8 cellular contexts compared by ENCODE assay signal in the genomic region with DNA sequence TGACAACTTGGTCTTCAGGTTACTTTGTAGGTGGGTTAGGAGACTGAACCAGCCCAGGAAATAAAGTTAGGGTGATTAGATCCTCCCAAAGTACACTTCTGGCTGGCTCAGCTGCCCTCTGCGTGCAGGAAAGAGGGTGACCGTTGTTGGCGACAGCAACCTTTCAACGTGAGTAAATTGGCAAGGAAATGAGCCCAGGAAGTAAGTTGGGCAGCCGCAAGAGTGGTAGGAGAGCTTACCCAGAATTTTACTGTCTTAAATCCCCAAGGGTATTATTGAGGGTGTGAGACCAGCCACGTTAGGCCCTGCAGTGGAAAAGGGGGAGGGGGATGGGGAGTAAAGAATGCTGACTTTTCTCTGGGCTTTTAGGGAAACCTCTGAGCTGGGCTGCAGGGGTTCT. TPM values are rescaled to one million over a fixed set of nuclear protein-coding genes. Genes with fewer than 3 reads are reported as not detected.
DNase-seq lines count a peak whose midpoint lies in the region; ATAC-seq and TF ChIP-seq lines count a peak whose summit lies in the region.

No MANE protein-coding gene starts in this region.

- no peak overlapping the region for H3K9ac ChIP-seq in iPS-20b (ENCODE audit: low read depth, low read length)

- H3K4me1 ChIP-seq in iPS-20b (ENCODE audit: insufficient read depth, low read length) = peaks cover 12% of the 10 kb centered on the region

- peak overlapping the region; percentile 97 for H3K4me3 Mint-ChIP-seq in activated CD8-positive, alpha-beta T cell treated with anti-CD3 and anti-CD28 coated beads, Interleukin-2, amount 10 ng/mL, durations not matched to agents 7 days and 5 days

- POLR2A ChIA-PET in activated CD8-positive, alpha-beta T cell treated with anti-CD3 and anti-CD28 coated beads, Interleukin-2, amount 10 ng/mL, durations not matched to agents 7 days and 5 days (lab: Charles Lee) = interaction anchor here (0.6 to 3.2 kb wide), 8 partner anchors 22 to 95 kb away, joined by 3 to 37 read pairs (median 3); no protein-coding TSS in a partner anchor
- POLR2A ChIA-PET in RWPE1 (lab: Yijun Ruan, JAX; ENCODE audit: low non-redundant PET) = no interaction called here

- H3K27me3 Mint-ChIP-seq in activated CD8-positive, alpha-beta T cell treated with anti-CD3 and anti-CD28 coated beads, Interleukin-2, amount 10 ng/mL, durations not matched to agents 7 days and 5 days (ENCODE audit: low read depth) = peaks cover 8% of the 10 kb centered on the region

- H3K36me3 Mint-ChIP-seq in activated CD8-positive, alpha-beta T cell treated with anti-CD3 and anti-CD28 coated beads, Interleukin-2, amount 10 ng/mL, durations not matched to agents 7 days and 5 days (ENCODE audit: low read depth) = peaks cover 43% of the 10 kb centered on the region

- no peak overlapping the region for H3K27ac ChIP-seq in iPS-20b (ENCODE audit: low read length)
- no peak overlapping the region for H3K27ac ChIP-seq in RWPE1
- no peak overlapping the region for H3K27ac ChIP-seq in caudate nucleus (ENCODE audit: low read depth, low read length)

- no peaks in the 10 kb centered on the region for H3K36me3 ChIP-seq in iPS-20b (ENCODE audit: insufficient read depth, low read depth, low read length)

- peak overlapping the region; percentile 73 for H3K4me3 ChIP-seq in iPS-20b (ENCODE audit: low read length)

- DNase-seq in DMS53 (lab: John Stamatoyannopoulos, UW) (peak; percentile 4), DMS53 treated with DMSO at 0.1 percent for 48 hours (lab: John Stamatoyannopoulos, UW; ENCODE audit: unreplicated experiment) (no peak), RWPE1 (ENCODE audit: low spot score) (no peak), caudate nucleus (lab: John Stamatoyannopoulos, UW) (no peak), Ammon's horn (ENCODE audit: low spot score) (no peak)
- peak; percentile 70 for DNase-seq in activated CD8-positive, alpha-beta T cell treated with anti-CD3 and anti-CD28 coated beads, Interleukin-2, amount 10 ng/mL, durations not matched to agents 7 days and 5 days
- DNase-seq in stimulated activated CD8-positive, alpha-beta memory T cell treated with anti-CD3 and anti-CD28 coated beads, Interleukin-2, amount 100 ng/mL, for 1 hour (ENCODE audit: low read depth in 2 of 2) = peak; percentile 20 to 26

- CTCF ChIA-PET in activated CD8-positive, alpha-beta T cell treated with anti-CD3 and anti-CD28 coated beads, Interleukin-2, amount 10 ng/mL, durations not matched to agents 7 days and 5 days (lab: Charles Lee) = interaction anchor here (0.8 to 4.6 kb wide), 22 partner anchors 11 to 1051 kb away, joined by 3 to 41 read pairs (median 5); no protein-coding TSS in a partner anchor
- CTCF ChIA-PET in RWPE1 (lab: Yijun Ruan, JAX) = interaction anchor here (0.9 to 1.1 kb wide), 2 partner anchors 10 to 146 kb away, joined by 3 read pairs; no protein-coding TSS in a partner anchor

- peaks cover 58% of the 10 kb centered on the region for H3K4me1 Mint-ChIP-seq in activated CD8-positive, alpha-beta T cell treated with anti-CD3 and anti-CD28 coated beads, Interleukin-2, amount 10 ng/mL, durations not matched to agents 7 days and 5 days (ENCODE audit: low read depth)

- peaks cover 60% of the 10 kb centered on the region for H3K27me3 ChIP-seq in iPS-20b (ENCODE audit: insufficient read depth, low read length)

- H3K9me3 Mint-ChIP-seq in activated CD8-positive, alpha-beta T cell treated with anti-CD3 and anti-CD28 coated beads, Interleukin-2, amount 10 ng/mL, durations not matched to agents 7 days and 5 days (ENCODE audit: insufficient read depth) = no peaks in the 10 kb centered on the region

- H3K27ac Mint-ChIP-seq in activated CD8-positive, alpha-beta T cell treated with anti-CD3 and anti-CD28 coated beads, Interleukin-2, amount 10 ng/mL, durations not matched to agents 7 days and 5 days = peak overlapping the region; percentile 94

- no peaks in the 10 kb centered on the region for H3K9me3 ChIP-seq in iPS-20b (ENCODE audit: insufficient read depth, low read depth, low read length)

- TF ChIP-seq CTCF in RWPE1 (conservative IDR thresholded peaks at IDR 0.05; ENCODE audit: low read depth) = no peak

- peak; percentile 9 for ATAC-seq in activated CD8-positive, alpha-beta T cell treated with anti-CD3 and anti-CD28 coated beads, Interleukin-2, amount 10 ng/mL, durations not matched to agents 7 days and 5 days

RNA-seq across cellular contexts. Expression of a gene that starts 1.6 kb away (rescaled TPM):
- 10 to 100 TPM; 20.7 to 20.8 TPM for total RNA-seq in activated CD8-positive, alpha-beta T cell treated with anti-CD3 and anti-CD28 coated beads, Interleukin-2, amount 10 ng/mL, durations not matched to agents 7 days and 5 days

Comparison
In these comparisons a context has a peak if more than half of its experiments do, and no peak if none do; other contexts are left out.
1. DNase-seq: peak in DMS53 (single experiment), activated CD8-positive, alpha-beta T cell treated with anti-CD3 and anti-CD28 coated beads, Interleukin-2, amount 10 ng/mL, durations not matched to agents 7 days and 5 days (single experiment) and stimulated activated CD8-positive, alpha-beta memory T cell treated with anti-CD3 and anti-CD28 coated beads, Interleukin-2, amount 100 ng/mL, for 1 hour (2 of 2); none in DMS53 treated with DMSO at 0.1 percent for 48 hours (single experiment), RWPE1 (single experiment), caudate nucleus (0 of 61) and Ammon's horn (single experiment).